8 cellular contexts compared by ENCODE assay signal in genomic region chr3:122415762-122416654, GRCh38. TPM values are rescaled to one million over a fixed set of nuclear protein-coding genes. Genes with fewer than 3 reads are reported as not detected.
DNase-seq lines count a peak whose midpoint lies in the region; ATAC-seq and TF ChIP-seq lines count a peak whose summit lies in the region.

Gene WDR5B, minus strand, starts transcription at chr3:122416062. Its CDS starts 534 bp downstream, at chr3:122415528.

- peak within 1 kb of the TSS; percentile 94 for H3K56ac ChIP-seq in mesendoderm (ENCODE audit: low read length)

- H3K9ac ChIP-seq in mesendoderm (ENCODE audit: low read length) = peak within 1 kb of the TSS; percentile 91

- ATAC-seq in GM19395 (IDR thresholded peaks at IDR 0.05; ENCODE audit: unreplicated experiment) = peak; percentile 88
- ATAC-seq in HG03565 (IDR thresholded peaks at IDR 0.05; ENCODE audit: unreplicated experiment) = peak; percentile 76
- peak; percentile 86 for ATAC-seq in effector memory CD8-positive, alpha-beta T cell (replicated peaks)

- peaks cover 4% of the 10 kb centered on the region for H3K79me1 ChIP-seq in mesendoderm (ENCODE audit: low read length)

- H3K27me3 ChIP-seq in mesendoderm (ENCODE audit: insufficient read depth, low read length, poor library complexity) = no peaks in the 10 kb centered on the region

- peak within 1 kb of the TSS; percentile 19 for H3K18ac ChIP-seq in mesendoderm (ENCODE audit: low read length)

- peak; percentile 22 for TF ChIP-seq CTCF in AG10803 (conservative IDR thresholded peaks at IDR 0.05; ENCODE audit: low read length)

- peak within 1 kb of the TSS; percentile 53 for H2BK5ac ChIP-seq in mesendoderm (ENCODE audit: low read length)

- WGBS in mesendoderm (ENCODE audit: extremely low coverage, insufficient coverage, low lambda C conversion rate) = no CpG with 5 or more reads among the region's 48 CpGs

- peak within 1 kb of the TSS; percentile 97 to 99 for H3K27ac Mint-ChIP-seq in effector memory CD8-positive, alpha-beta T cell

- peaks cover 30% of the 10 kb centered on the region in 2 donors for H3K4me1 Mint-ChIP-seq in effector memory CD8-positive, alpha-beta T cell (ENCODE audit: low read depth in 2 of 2)

- H3K9me3 Mint-ChIP-seq in effector memory CD8-positive, alpha-beta T cell = no peaks in the 10 kb centered on the region

- no peaks in the 10 kb centered on the region for H3K4me1 ChIP-seq in mesendoderm (ENCODE audit: control insufficient read depth, low read depth, low read length)

- peaks cover 42% of the 10 kb centered on the region for H3K36me3 Mint-ChIP-seq in effector memory CD8-positive, alpha-beta T cell (ENCODE audit: insufficient read depth)

- H3K4me3 Mint-ChIP-seq in effector memory CD8-positive, alpha-beta T cell = peak within 1 kb of the TSS; percentile 93 to 96

- H3K27ac ChIP-seq in mesendoderm (ENCODE audit: low read depth, low read length) = peak within 1 kb of the TSS; percentile 34

- no peak within 1 kb of the TSS for H3K4ac ChIP-seq in mesendoderm (ENCODE audit: low read depth, low read length)

- no peak within 1 kb of the TSS for H2BK15ac ChIP-seq in mesendoderm (replicated peaks; ENCODE audit: low read depth)

- no peaks in the 10 kb centered on the region for H3K36me3 ChIP-seq in mesendoderm (ENCODE audit: control insufficient read depth, insufficient read depth, low read length)

- peak within 1 kb of the TSS; percentile 89 for H3K4me2 ChIP-seq in mesendoderm (ENCODE audit: low read length)

- H3K23ac ChIP-seq in mesendoderm (ENCODE audit: low read length) = no peak within 1 kb of the TSS

- peak within 1 kb of the TSS; percentile 78 for H3K4me3 ChIP-seq in AG10803 (ENCODE audit: low read length)
- H3K4me3 ChIP-seq in mesendoderm (ENCODE audit: low read length) = peak within 1 kb of the TSS; percentile 92

- no peak within 1 kb of the TSS for H2AK5ac ChIP-seq in mesendoderm (ENCODE audit: low read length)

- H2BK120ac ChIP-seq in mesendoderm (ENCODE audit: low read depth, low read length) = no peak within 1 kb of the TSS

- DNase-seq in AG10803 (ENCODE audit: low read depth) (peak; percentile 96), mesendoderm (peak; percentile 99), DMS53 treated with DMSO at 0.1 percent for 48 hours (lab: John Stamatoyannopoulos, UW; ENCODE audit: unreplicated experiment) (no peak)
- peak; percentile 99 for DNase-seq in activated CD4-positive, alpha-beta T cell treated with anti-CD3 and anti-CD28 coated beads, Interleukin-2, amount 50 U/mL, for 24 hours (ENCODE audit: low read depth in 1 of 2, low spot score in 1 of 2)
- peak; percentile 97 to 99 (median 98) for DNase-seq in effector memory CD8-positive, alpha-beta T cell
- peak; percentile 93 to 96 for DNase-seq in stimulated activated CD8-positive, alpha-beta memory T cell treated with anti-CD3 and anti-CD28 coated beads, Interleukin-15, amount 100 ng/mL, for 4 hours (ENCODE audit: low read depth in 2 of 2)

- peaks cover 5% of the 10 kb centered on the region for H3K79me2 ChIP-seq in mesendoderm (ENCODE audit: control insufficient read depth, insufficient read depth, low read length)

- H3K27me3 Mint-ChIP-seq in effector memory CD8-positive, alpha-beta T cell = no peaks in the 10 kb centered on the region

- H4K8ac ChIP-seq in mesendoderm (ENCODE audit: low read depth, low read length) = peak within 1 kb of the TSS; percentile 78

- peak within 1 kb of the TSS; percentile 10 for H4K5ac ChIP-seq in mesendoderm (ENCODE audit: low read length)

RNA-seq across cellular contexts. Expression of gene WDR5B, which starts in this region (rescaled TPM):
- 1.8 TPM for polyA plus RNA-seq in mesendoderm (2013, experiment 1 of 2)
- 1.9 TPM for polyA plus RNA-seq in mesendoderm (2013, experiment 2 of 2)
